ENCODE assay signal across 2 cellular contexts in genomic region chr4:102761902-102762301, GRCh38.
TF ChIP-seq lines count a peak whose summit lies in the region.

No MANE protein-coding gene starts in this region.

TF ChIP-seq in A549, 52 proteins besides CTCF, POLR2A, EP300 and RAD21:
- TF ChIP-seq ZNF302 (CRISPR knock-in tag; IDR thresholded peaks at IDR 0.05) (no peak), KDM5A (IDR thresholded peaks at IDR 0.05) (no peak), FOSB (CRISPR knock-in tag; IDR thresholded peaks at IDR 0.05) (no peak), NPAS2 (CRISPR knock-in tag; IDR thresholded peaks at IDR 0.05; ENCODE audit: borderline replicate concordance) (no peak), MAFK (IDR thresholded peaks at IDR 0.05; ENCODE audit: partially characterized antibody) (peak; percentile 94), ZC3H11A (IDR thresholded peaks at IDR 0.05) (no peak), RNF2 (IDR thresholded peaks at IDR 0.05; ENCODE audit: borderline replicate concordance, low read depth) (no peak)
TF ChIP-seq in A549: peak in this region for 1.

TF ChIP-seq in GM12878, 131 proteins besides CTCF, POLR2A, EP300 and RAD21:
- no peak for TF ChIP-seq KLF5 (IDR thresholded peaks at IDR 0.05; ENCODE audit: partially characterized antibody)
- TF ChIP-seq E2F8 (IDR thresholded peaks at IDR 0.05; ENCODE audit: low read depth, partially characterized antibody), result no peak
- no peak for TF ChIP-seq HDGF (IDR thresholded peaks at IDR 0.05)
- no peak for TF ChIP-seq ESRRA (IDR thresholded peaks at IDR 0.05; ENCODE audit: low read length)
